9 cellular contexts compared by ENCODE assay signal in the genomic region with DNA sequence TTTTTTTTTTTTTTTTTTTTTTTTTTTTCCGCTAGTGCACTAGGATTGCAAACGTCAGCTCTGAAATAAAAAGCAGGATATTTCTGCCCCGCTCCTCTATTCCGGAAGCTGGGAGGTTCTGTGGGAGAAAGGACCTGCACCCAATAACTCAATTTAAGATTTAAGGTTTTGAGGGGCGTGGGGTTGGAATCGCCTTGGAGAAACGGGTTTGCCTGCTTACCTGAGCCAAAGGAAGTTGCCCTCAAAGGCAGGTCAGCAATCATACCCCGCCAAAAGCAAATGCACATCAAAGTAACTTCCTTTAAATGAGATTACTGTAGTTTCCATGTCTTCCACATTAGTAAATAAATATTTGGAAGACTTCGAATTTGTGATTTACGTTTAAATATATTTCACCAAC. TPM values are rescaled to one million over a fixed set of nuclear protein-coding genes. Genes with fewer than 3 reads are reported as not detected.
DNase-seq lines count a peak whose midpoint lies in the region; ATAC-seq, FAIRE-seq and TF ChIP-seq lines count a peak whose summit lies in the region.
"Had no signal": no experiment of that assay in that cellular context is flagged by ENCODE, and none has a peak within 500 bp of the region (broad histone marks: within the 10 kb centered on the region; RNA-seq: fewer than 3 reads in every experiment).

No MANE protein-coding gene starts in this region.

- H3K27ac Mint-ChIP-seq in activated CD4-positive, alpha-beta T cell treated with anti-CD3 and anti-CD28 coated beads, Interleukin-2, amount 10 ng/mL, durations not matched to agents 7 days and 5 days = no peak overlapping the region

- FAIRE-seq in HepG2 (lab: Jason Lieb, UNC) = no peak
- FAIRE-seq: endometrium had no signal

- TF ChIP-seq POLR2A in HepG2 (IDR thresholded peaks at IDR 0.05; ENCODE audit: insufficient read depth in 1 of 2, low read depth in 2 of 2, low read length in 2 of 2) (no peak), suprapubic skin (IDR thresholded peaks at IDR 0.05) (no peak), gastroesophageal sphincter (IDR thresholded peaks at IDR 0.05) (no peak)

- no peaks in the 10 kb centered on the region for H3K79me2 ChIP-seq in HepG2 (ENCODE audit: insufficient read depth, low read length)

- H3K27ac ChIP-seq in HepG2 (ENCODE audit: extremely low read length, insufficient read depth, low read length) (no peak overlapping the region), suprapubic skin (peak overlapping the region; percentile 58), gastroesophageal sphincter (peak overlapping the region in 2 of 4 donors; percentile 67 to 69)

- POLR2A ChIA-PET in activated CD4-positive, alpha-beta T cell treated with anti-CD3 and anti-CD28 coated beads, Interleukin-2, amount 10 ng/mL, durations not matched to agents 7 days and 5 days (lab: Charles Lee) = no interaction called here
- POLR2A ChIA-PET in HepG2 (lab: Yijun Ruan, JAX) = no interaction called here

- peaks cover 55% of the 10 kb centered on the region for H3K27me3 Mint-ChIP-seq in activated CD4-positive, alpha-beta T cell treated with anti-CD3 and anti-CD28 coated beads, Interleukin-2, amount 10 ng/mL, durations not matched to agents 7 days and 5 days

- H3K4me1 ChIP-seq in HepG2 (ENCODE audit: insufficient read depth, low read length) (no peaks in the 10 kb centered on the region), suprapubic skin (peaks cover 30% of the 10 kb centered on the region), gastroesophageal sphincter (peaks cover 0 to 39% (median 0%) of the 10 kb centered on the region in 3 donors)

- H4K20me1 ChIP-seq in HepG2 (ENCODE audit: insufficient read depth, low read length) = no peaks in the 10 kb centered on the region

- TF ChIP-seq EP300 in HepG2 (IDR thresholded peaks at IDR 0.05; ENCODE audit: low read depth in 2 of 2, low read length in 2 of 2) = no peak
- TF ChIP-seq EP300 in HepG2 (CRISPR knock-in tag; IDR thresholded peaks at IDR 0.05; ENCODE audit: borderline replicate concordance) = no peak
- no peak for TF ChIP-seq EP300 in suprapubic skin (IDR thresholded peaks at IDR 0.05)
- no peak for TF ChIP-seq EP300 in gastroesophageal sphincter (IDR thresholded peaks at IDR 0.05)

- WGBS in HepG2 (ENCODE audit: low lambda C conversion rate) = 31% methylated on average over 10 of the region's 10 CpGs
- WGBS in suprapubic skin = 21% methylated on average over 10 of the region's 10 CpGs
- WGBS in gastroesophageal sphincter (ENCODE audit: low coverage in 1 of 2), 2 donors = 26 to 75% methylated on average over 2 to 10 of the region's 10 CpGs

- H3K4me1 Mint-ChIP-seq in activated CD4-positive, alpha-beta T cell treated with anti-CD3 and anti-CD28 coated beads, Interleukin-2, amount 10 ng/mL, durations not matched to agents 7 days and 5 days = peaks cover 17% of the 10 kb centered on the region

- no peaks in the 10 kb centered on the region for H3K36me3 ChIP-seq in HepG2 (replicated peaks in 1 of 2; ENCODE audit: control insufficient read depth in 1 of 2, insufficient read depth in 2 of 2, low read length in 2 of 2)
- no peaks in the 10 kb centered on the region for H3K36me3 ChIP-seq in suprapubic skin
- H3K36me3 ChIP-seq in gastroesophageal sphincter = no peaks in the 10 kb centered on the region

- H3K9me3 Mint-ChIP-seq in activated CD4-positive, alpha-beta T cell treated with anti-CD3 and anti-CD28 coated beads, Interleukin-2, amount 10 ng/mL, durations not matched to agents 7 days and 5 days = no peaks in the 10 kb centered on the region

- BruUV-seq in HepG2 (replicated peaks; lab: Mats Ljungman, UMichigan) = no TSS peak

- H3K36me3 Mint-ChIP-seq in activated CD4-positive, alpha-beta T cell treated with anti-CD3 and anti-CD28 coated beads, Interleukin-2, amount 10 ng/mL, durations not matched to agents 7 days and 5 days (ENCODE audit: low read depth) = no peaks in the 10 kb centered on the region

- CTCF ChIA-PET in activated CD4-positive, alpha-beta T cell treated with anti-CD3 and anti-CD28 coated beads, Interleukin-2, amount 10 ng/mL, durations not matched to agents 7 days and 5 days (lab: Charles Lee) = interaction anchor here (0.8 to 1.1 kb wide), 2 partner anchors 17 to 25 kb away, joined by 3 to 4 read pairs; no protein-coding TSS in a partner anchor
- CTCF ChIA-PET in HepG2 (lab: Yijun Ruan, JAX; ENCODE audit: low intra/inter-chr PET ratio, low total read pairs) = no interaction called here

- DNase-seq in activated CD4-positive, alpha-beta T cell treated with anti-CD3 and anti-CD28 coated beads, Interleukin-2, amount 10 ng/mL, durations not matched to agents 7 days and 5 days = no peak
- no peak for DNase-seq in activated CD4-positive, alpha-beta T cell treated with anti-CD3 and anti-CD28 coated beads, Interleukin-2, amount 50 U/mL, for 1 hour
- DNase-seq in astrocyte of the spinal cord (ENCODE audit: low read depth, low spot score) (no peak), HepG2 (ENCODE audit: low spot score) (no peak), suprapubic skin (ENCODE audit: low spot score in 2 of 2) (no peak), occipital lobe (lab: John Stamatoyannopoulos, UW) (no peak)
- DNase-seq in activated CD4-positive, alpha-beta T cell treated with anti-CD3 and anti-CD28 coated beads, Interleukin-2, amount 50 U/mL, for 4 hours = no peak

- TF ChIP-seq CTCF in astrocyte of the spinal cord (IDR thresholded peaks at IDR 0.05; ENCODE audit: low read depth, low read length) (no peak), HepG2 (CRISPR knock-in tag; IDR thresholded peaks at IDR 0.05) (no peak), suprapubic skin (IDR thresholded peaks at IDR 0.05) (no peak), gastroesophageal sphincter (IDR thresholded peaks at IDR 0.05) (no peak)

- ATAC-seq in HepG2 = no peak
- ATAC-seq in gastroesophageal sphincter = no peak

- peak overlapping the region; percentile 55 for H3K4me3 Mint-ChIP-seq in activated CD4-positive, alpha-beta T cell treated with anti-CD3 and anti-CD28 coated beads, Interleukin-2, amount 10 ng/mL, durations not matched to agents 7 days and 5 days

- H3K4me3 ChIP-seq in astrocyte of the spinal cord (ENCODE audit: low read depth, low read length) (peak overlapping the region; percentile 43), HepG2 (replicated peaks in 1 of 3; ENCODE audit: insufficient read depth in 1 of 3, low read depth in 2 of 3, low read length in 3 of 3) (no peak overlapping the region), suprapubic skin (peak overlapping the region; percentile 56), gastroesophageal sphincter (peak overlapping the region in 1 of 2 donors; percentile 74)

- H3K27me3 ChIP-seq in HepG2 (ENCODE audit: control insufficient read depth in 1 of 2, insufficient read depth in 2 of 2, low read length in 2 of 2) (peaks cover 0 to 1% of the 10 kb centered on the region in 2 experiments; a peak in 1 of 5 replicates), suprapubic skin (peaks cover 28% of the 10 kb centered on the region), gastroesophageal sphincter (peaks cover 28% of the 10 kb centered on the region)

- in situ Hi-C loops in astrocyte of the spinal cord (cut with HindIII; ENCODE audit: low sequenced_read_pairs) = no loop called here
- in situ Hi-C loops in HepG2 (cut with HindIII; ENCODE audit: extremely low pct_ligation_motif_present, low pct_unique_long_range_greater_than_20kb) = no loop called here

- TF ChIP-seq RAD21 in HepG2 (CRISPR knock-in tag; IDR thresholded peaks at IDR 0.05) = no peak

- no peak overlapping the region for H2AFZ ChIP-seq in HepG2 (ENCODE audit: low read length)

- no peak overlapping the region for H3K9ac ChIP-seq in HepG2 (ENCODE audit: insufficient read depth, low read depth, low read length)

- intact Hi-C loops in HepG2 (cut with micrococcal nuclease; ENCODE audit: unreplicated experiment) = no loop called here

- H3K9me3 ChIP-seq in HepG2 (ENCODE audit: low read length) (no peaks in the 10 kb centered on the region), suprapubic skin (no peaks in the 10 kb centered on the region), gastroesophageal sphincter (no peaks in the 10 kb centered on the region)

- H3K4me2 ChIP-seq in HepG2 (ENCODE audit: low read depth, low read length) = peak overlapping the region; percentile 12; the same call in 1 of the 2 replicates

TF ChIP-seq in HepG2, 621 proteins besides CTCF, POLR2A, EP300 and RAD21 (continues in another document):
- no peak for TF ChIP-seq ZNF816 (CRISPR knock-in tag; IDR thresholded peaks at IDR 0.05; ENCODE audit: borderline replicate concordance)

RNA-seq across cellular contexts. Expression of gene HS3ST1, which starts 1.0 kb away (rescaled TPM):
- not detected for total RNA-seq in activated CD4-positive, alpha-beta T cell treated with anti-CD3 and anti-CD28 coated beads, Interleukin-2, amount 10 ng/mL, durations not matched to agents 7 days and 5 days
- total RNA-seq in HepG2 (2016; rRNA removed; fragmentation: Illumina TruSeq; extraction: Trizol) = not detected in 2 replicates
- total RNA-seq in HepG2 (2016; cell fraction: cytosol; rRNA removed; fragmentation: Illumina TruSeq; extraction: Trizol; ENCODE audit: low read depth) = not detected in 2 replicates
- total RNA-seq in HepG2 (2016; cell fraction: insoluble cytoplasmic fraction; rRNA removed; fragmentation: Illumina TruSeq; extraction: Trizol) = not detected in 2 replicates
- total RNA-seq in HepG2 (2016; cell fraction: membrane; rRNA removed; fragmentation: Illumina TruSeq; extraction: Trizol) = not detected in 2 replicates
- total RNA-seq in HepG2 (2016; cell fraction: nucleus; rRNA removed; fragmentation: Illumina TruSeq; extraction: Trizol) = not detected in 2 replicates
- not detected in 2 replicates for polyA plus RNA-seq in HepG2 (2011; rRNA removed)
- not detected in 2 replicates for polyA plus RNA-seq in HepG2 (2011; cell fraction: cytosol; rRNA removed)
- not detected in 2 replicates for polyA plus RNA-seq in HepG2 (2011; cell fraction: nucleus; rRNA removed)
- not detected in 2 replicates for polyA plus RNA-seq in HepG2 (2012)
- polyA plus RNA-seq in HepG2 (2016; cell fraction: cytosol; fragmentation: Illumina TruSeq; extraction: Trizol; ENCODE audit: low read depth) = not detected in 2 replicates
- polyA plus RNA-seq in HepG2 (2016; cell fraction: insoluble cytoplasmic fraction; fragmentation: Illumina TruSeq; extraction: Trizol; ENCODE audit: low read depth) = not detected in 2 replicates
- polyA plus RNA-seq in HepG2 (2016; cell fraction: membrane; fragmentation: Illumina TruSeq; extraction: Trizol; ENCODE audit: low read depth) = not detected in 2 replicates
- not detected in 2 replicates for polyA plus RNA-seq in HepG2 (2016; cell fraction: nucleus; fragmentation: Illumina TruSeq; extraction: Trizol; ENCODE audit: insufficient read depth, low read depth)
- 0.26 TPM in 1 of 2 replicates, not detected in the other for polyA minus RNA-seq in HepG2 (2011; rRNA and poly(A)+ RNA removed; ENCODE audit: low replicate concordance)
- not detected in 2 replicates for polyA minus RNA-seq in HepG2 (2011; cell fraction: cytosol; rRNA and poly(A)+ RNA removed)
- not detected in 2 replicates for polyA minus RNA-seq in HepG2 (2011; cell fraction: nucleus; rRNA and poly(A)+ RNA removed)
- 1 to 10 TPM in 1 of 4 donors, under 1 TPM in 2, not detected in 1; 0.26 to 2.2 (median 0.40) TPM for total RNA-seq in suprapubic skin
- 15.0 TPM for total RNA-seq in occipital lobe
- total RNA-seq in gastroesophageal sphincter = 1 to 10 TPM in 3 of 4 donors, under 1 TPM in 1; 0.66 to 2.0 (median 1.4) TPM

Comparison
In these comparisons a context has a peak if more than half of its experiments do, and no peak if none do; other contexts are left out.
1. H3K4me3 ChIP-seq: peak in astrocyte of the spinal cord (single experiment) and suprapubic skin (single experiment); none in HepG2 (0 of 3).